In the genomic region with DNA sequence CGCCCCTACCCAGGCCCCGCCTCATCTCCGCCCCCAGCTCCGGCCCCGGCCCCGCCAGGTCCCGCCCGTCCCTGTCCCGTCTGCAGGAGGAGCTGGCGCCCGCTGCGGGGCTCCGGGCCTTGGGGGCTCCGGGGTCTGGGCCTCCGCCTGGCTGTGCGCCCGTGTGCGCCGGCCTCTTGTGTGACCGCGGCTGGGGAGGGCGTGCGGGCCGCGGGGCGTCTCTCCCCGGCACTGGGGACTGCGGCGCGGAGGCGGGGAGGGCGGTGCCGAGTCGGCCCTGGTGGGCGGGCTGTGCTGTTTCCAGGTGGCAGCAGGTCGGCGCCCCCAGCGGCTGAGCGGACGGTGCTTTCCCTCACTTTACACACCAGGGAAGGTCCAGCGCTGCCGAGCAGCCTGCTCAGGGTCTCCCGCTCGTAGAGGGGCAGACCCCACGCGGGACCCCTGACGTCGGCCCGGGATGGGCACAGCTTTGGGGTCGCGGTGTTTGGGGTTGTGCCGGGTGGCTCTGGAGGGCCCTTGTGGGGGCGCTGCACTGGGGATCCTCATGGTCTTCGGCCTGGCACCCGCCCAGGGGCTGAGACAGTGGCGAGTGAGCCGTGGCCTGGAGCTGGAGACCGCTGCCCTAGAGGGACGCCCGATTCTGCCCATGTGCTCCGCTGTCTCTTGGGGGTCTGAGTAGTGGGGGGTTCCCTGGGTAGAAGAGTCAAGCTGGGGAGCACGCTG, we compare ENCODE assay signal across 1 cellular context.
TF ChIP-seq lines count a peak whose summit lies in the region.

No MANE protein-coding gene starts in this region.

TF ChIP-seq in K562, 482 proteins besides CTCF, POLR2A, EP300 and RAD21 (continued from another document and continues in another):
- TF ChIP-seq, protein P1, sequence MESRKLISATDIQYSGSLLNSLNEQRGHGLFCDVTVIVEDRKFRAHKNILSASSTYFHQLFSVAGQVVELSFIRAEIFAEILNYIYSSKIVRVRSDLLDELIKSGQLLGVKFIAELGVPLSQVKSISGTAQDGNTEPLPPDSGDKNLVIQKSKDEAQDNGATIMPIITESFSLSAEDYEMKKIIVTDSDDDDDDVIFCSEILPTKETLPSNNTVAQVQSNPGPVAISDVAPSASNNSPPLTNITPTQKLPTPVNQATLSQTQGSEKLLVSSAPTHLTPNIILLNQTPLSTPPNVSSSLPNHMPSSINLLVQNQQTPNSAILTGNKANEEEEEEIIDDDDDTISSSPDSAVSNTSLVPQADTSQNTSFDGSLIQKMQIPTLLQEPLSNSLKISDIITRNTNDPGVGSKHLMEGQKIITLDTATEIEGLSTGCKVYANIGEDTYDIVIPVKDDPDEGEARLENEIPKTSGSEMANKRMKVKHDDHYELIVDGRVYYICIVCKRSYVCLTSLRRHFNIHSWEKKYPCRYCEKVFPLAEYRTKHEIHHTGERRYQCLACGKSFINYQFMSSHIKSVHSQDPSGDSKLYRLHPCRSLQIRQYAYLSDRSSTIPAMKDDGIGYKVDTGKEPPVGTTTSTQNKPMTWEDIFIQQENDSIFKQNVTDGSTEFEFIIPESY (CRISPR knock-in tag; IDR thresholded peaks at IDR 0.05), result 0 out of 2 replicates have a peak, but pooled peaks have one; percentile 25
- TF ChIP-seq POU5F1 (IDR thresholded peaks at IDR 0.05; ENCODE audit: borderline replicate concordance, low read depth, low read length, partially characterized antibody), result no peak
- no peak for TF ChIP-seq DPF2 (IDR thresholded peaks at IDR 0.05)
- TF ChIP-seq, protein P2, sequence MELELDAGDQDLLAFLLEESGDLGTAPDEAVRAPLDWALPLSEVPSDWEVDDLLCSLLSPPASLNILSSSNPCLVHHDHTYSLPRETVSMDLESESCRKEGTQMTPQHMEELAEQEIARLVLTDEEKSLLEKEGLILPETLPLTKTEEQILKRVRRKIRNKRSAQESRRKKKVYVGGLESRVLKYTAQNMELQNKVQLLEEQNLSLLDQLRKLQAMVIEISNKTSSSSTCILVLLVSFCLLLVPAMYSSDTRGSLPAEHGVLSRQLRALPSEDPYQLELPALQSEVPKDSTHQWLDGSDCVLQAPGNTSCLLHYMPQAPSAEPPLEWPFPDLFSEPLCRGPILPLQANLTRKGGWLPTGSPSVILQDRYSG (tag; conservative IDR thresholded peaks at IDR 0.05; ENCODE audit: low read depth), result no peak
- TF ChIP-seq ESRRB (CRISPR knock-in tag; IDR thresholded peaks at IDR 0.05; ENCODE audit: borderline replicate concordance), result no peak
- TF ChIP-seq SLC30A9 (CRISPR knock-in tag; IDR thresholded peaks at IDR 0.05), result no peak
- no peak for TF ChIP-seq E2F3 (CRISPR knock-in tag; IDR thresholded peaks at IDR 0.05)
- no peak for TF ChIP-seq PYGO2 (tag; IDR thresholded peaks at IDR 0.05)
- TF ChIP-seq, protein P3, sequence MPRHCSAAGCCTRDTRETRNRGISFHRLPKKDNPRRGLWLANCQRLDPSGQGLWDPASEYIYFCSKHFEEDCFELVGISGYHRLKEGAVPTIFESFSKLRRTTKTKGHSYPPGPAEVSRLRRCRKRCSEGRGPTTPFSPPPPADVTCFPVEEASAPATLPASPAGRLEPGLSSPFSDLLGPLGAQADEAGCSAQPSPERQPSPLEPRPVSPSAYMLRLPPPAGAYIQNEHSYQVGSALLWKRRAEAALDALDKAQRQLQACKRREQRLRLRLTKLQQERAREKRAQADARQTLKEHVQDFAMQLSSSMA (CRISPR knock-in tag; IDR thresholded peaks at IDR 0.05), result no peak
- TF ChIP-seq ZNF3 (CRISPR knock-in tag; IDR thresholded peaks at IDR 0.05), result no peak
- no peak for TF ChIP-seq HNRNPLL (IDR thresholded peaks at IDR 0.05; ENCODE audit: low read depth, low read length, poor library complexity, severe bottlenecking)
- 0 out of 4 replicates have a peak, but pooled peaks of 1 of the 2 experiments have one; percentile 27 for TF ChIP-seq NONO (IDR thresholded peaks at IDR 0.05; ENCODE audit: low read depth in 2 of 2, low read length in 1 of 2)
- no peak for TF ChIP-seq SNRNP70 (optimal IDR thresholded peaks at IDR 0.05; ENCODE audit: low read depth, low read length)
- TF ChIP-seq DDX20 (tag; IDR thresholded peaks at IDR 0.05; ENCODE audit: low read depth), result no peak
- TF ChIP-seq, protein P4, sequence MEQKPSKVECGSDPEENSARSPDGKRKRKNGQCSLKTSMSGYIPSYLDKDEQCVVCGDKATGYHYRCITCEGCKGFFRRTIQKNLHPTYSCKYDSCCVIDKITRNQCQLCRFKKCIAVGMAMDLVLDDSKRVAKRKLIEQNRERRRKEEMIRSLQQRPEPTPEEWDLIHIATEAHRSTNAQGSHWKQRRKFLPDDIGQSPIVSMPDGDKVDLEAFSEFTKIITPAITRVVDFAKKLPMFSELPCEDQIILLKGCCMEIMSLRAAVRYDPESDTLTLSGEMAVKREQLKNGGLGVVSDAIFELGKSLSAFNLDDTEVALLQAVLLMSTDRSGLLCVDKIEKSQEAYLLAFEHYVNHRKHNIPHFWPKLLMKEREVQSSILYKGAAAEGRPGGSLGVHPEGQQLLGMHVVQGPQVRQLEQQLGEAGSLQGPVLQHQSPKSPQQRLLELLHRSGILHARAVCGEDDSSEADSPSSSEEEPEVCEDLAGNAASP (IDR thresholded peaks at IDR 0.05), result no peak
- no peak for TF ChIP-seq HDAC3 (IDR thresholded peaks at IDR 0.05; ENCODE audit: borderline replicate concordance, partially characterized antibody)
- TF ChIP-seq KHSRP (IDR thresholded peaks at IDR 0.05), result no peak
- TF ChIP-seq RBBP5 (IDR thresholded peaks at IDR 0.05; ENCODE audit: borderline replicate concordance, insufficient read depth, low read length, poor library complexity, severe bottlenecking), result no peak
- TF ChIP-seq, protein P5, sequence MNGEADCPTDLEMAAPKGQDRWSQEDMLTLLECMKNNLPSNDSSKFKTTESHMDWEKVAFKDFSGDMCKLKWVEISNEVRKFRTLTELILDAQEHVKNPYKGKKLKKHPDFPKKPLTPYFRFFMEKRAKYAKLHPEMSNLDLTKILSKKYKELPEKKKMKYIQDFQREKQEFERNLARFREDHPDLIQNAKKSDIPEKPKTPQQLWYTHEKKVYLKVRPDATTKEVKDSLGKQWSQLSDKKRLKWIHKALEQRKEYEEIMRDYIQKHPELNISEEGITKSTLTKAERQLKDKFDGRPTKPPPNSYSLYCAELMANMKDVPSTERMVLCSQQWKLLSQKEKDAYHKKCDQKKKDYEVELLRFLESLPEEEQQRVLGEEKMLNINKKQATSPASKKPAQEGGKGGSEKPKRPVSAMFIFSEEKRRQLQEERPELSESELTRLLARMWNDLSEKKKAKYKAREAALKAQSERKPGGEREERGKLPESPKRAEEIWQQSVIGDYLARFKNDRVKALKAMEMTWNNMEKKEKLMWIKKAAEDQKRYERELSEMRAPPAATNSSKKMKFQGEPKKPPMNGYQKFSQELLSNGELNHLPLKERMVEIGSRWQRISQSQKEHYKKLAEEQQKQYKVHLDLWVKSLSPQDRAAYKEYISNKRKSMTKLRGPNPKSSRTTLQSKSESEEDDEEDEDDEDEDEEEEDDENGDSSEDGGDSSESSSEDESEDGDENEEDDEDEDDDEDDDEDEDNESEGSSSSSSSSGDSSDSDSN (IDR thresholded peaks at IDR 0.05; ENCODE audit: borderline replicate concordance in 1 of 2, low read depth in 2 of 2, low read length in 2 of 2), result no peak
- TF ChIP-seq ZNF253 (CRISPR knock-in tag; conservative IDR thresholded peaks at IDR 0.05), result no peak
- no peak; the same call in 1 of the 2 replicates for TF ChIP-seq EP400 (IDR thresholded peaks at IDR 0.05)
- no peak for TF ChIP-seq PCBP2 (IDR thresholded peaks at IDR 0.05; ENCODE audit: low read depth, low read length, poor library complexity, severe bottlenecking)
- TF ChIP-seq, protein P6, sequence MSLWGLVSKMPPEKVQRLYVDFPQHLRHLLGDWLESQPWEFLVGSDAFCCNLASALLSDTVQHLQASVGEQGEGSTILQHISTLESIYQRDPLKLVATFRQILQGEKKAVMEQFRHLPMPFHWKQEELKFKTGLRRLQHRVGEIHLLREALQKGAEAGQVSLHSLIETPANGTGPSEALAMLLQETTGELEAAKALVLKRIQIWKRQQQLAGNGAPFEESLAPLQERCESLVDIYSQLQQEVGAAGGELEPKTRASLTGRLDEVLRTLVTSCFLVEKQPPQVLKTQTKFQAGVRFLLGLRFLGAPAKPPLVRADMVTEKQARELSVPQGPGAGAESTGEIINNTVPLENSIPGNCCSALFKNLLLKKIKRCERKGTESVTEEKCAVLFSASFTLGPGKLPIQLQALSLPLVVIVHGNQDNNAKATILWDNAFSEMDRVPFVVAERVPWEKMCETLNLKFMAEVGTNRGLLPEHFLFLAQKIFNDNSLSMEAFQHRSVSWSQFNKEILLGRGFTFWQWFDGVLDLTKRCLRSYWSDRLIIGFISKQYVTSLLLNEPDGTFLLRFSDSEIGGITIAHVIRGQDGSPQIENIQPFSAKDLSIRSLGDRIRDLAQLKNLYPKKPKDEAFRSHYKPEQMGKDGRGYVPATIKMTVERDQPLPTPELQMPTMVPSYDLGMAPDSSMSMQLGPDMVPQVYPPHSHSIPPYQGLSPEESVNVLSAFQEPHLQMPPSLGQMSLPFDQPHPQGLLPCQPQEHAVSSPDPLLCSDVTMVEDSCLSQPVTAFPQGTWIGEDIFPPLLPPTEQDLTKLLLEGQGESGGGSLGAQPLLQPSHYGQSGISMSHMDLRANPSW (CRISPR knock-in tag; IDR thresholded peaks at IDR 0.05), result no peak
- TF ChIP-seq MAZ (CRISPR knock-in tag; conservative IDR thresholded peaks at IDR 0.05 in 1 of 2, IDR thresholded peaks at IDR 0.05 in 1 of 2), result peak in 1 of 2 experiments; percentile 56; a peak in 1 of 4 replicates
- TF ChIP-seq SUPT5H (IDR thresholded peaks at IDR 0.05), result no peak
- TF ChIP-seq, protein P7, sequence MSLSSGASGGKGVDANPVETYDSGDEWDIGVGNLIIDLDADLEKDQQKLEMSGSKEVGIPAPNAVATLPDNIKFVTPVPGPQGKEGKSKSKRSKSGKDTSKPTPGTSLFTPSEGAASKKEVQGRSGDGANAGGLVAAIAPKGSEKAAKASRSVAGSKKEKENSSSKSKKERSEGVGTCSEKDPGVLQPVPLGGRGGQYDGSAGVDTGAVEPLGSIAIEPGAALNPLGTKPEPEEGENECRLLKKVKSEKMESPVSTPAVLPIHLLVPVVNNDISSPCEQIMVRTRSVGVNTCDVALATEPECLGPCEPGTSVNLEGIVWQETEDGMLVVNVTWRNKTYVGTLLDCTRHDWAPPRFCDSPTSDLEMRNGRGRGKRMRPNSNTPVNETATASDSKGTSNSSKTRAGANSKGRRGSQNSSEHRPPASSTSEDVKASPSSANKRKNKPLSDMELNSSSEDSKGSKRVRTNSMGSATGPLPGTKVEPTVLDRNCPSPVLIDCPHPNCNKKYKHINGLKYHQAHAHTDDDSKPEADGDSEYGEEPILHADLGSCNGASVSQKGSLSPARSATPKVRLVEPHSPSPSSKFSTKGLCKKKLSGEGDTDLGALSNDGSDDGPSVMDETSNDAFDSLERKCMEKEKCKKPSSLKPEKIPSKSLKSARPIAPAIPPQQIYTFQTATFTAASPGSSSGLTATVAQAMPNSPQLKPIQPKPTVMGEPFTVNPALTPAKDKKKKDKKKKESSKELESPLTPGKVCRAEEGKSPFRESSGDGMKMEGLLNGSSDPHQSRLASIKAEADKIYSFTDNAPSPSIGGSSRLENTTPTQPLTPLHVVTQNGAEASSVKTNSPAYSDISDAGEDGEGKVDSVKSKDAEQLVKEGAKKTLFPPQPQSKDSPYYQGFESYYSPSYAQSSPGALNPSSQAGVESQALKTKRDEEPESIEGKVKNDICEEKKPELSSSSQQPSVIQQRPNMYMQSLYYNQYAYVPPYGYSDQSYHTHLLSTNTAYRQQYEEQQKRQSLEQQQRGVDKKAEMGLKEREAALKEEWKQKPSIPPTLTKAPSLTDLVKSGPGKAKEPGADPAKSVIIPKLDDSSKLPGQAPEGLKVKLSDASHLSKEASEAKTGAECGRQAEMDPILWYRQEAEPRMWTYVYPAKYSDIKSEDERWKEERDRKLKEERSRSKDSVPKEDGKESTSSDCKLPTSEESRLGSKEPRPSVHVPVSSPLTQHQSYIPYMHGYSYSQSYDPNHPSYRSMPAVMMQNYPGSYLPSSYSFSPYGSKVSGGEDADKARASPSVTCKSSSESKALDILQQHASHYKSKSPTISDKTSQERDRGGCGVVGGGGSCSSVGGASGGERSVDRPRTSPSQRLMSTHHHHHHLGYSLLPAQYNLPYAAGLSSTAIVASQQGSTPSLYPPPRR (CRISPR knock-in tag; IDR thresholded peaks at IDR 0.05; ENCODE audit: borderline replicate concordance), result no peak
- TF ChIP-seq TAF7 (tag; IDR thresholded peaks at IDR 0.05), result no peak
- TF ChIP-seq, protein P8, sequence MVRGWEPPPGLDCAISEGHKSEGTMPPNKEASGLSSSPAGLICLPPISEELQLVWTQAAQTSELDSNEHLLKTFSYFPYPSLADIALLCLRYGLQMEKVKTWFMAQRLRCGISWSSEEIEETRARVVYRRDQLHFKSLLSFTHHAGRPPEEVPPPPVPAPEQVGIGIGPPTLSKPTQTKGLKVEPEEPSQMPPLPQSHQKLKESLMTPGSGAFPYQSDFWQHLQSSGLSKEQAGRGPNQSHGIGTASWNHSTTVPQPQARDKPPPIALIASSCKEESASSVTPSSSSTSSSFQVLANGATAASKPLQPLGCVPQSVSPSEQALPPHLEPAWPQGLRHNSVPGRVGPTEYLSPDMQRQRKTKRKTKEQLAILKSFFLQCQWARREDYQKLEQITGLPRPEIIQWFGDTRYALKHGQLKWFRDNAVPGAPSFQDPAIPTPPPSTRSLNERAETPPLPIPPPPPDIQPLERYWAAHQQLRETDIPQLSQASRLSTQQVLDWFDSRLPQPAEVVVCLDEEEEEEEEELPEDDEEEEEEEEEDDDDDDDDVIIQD (CRISPR knock-in tag; IDR thresholded peaks at IDR 0.05), result no peak
- no peak for TF ChIP-seq NFRKB (IDR thresholded peaks at IDR 0.05; ENCODE audit: low read depth)
- no peak for TF ChIP-seq JUNB (CRISPR knock-in tag; conservative IDR thresholded peaks at IDR 0.05)
- no peak for TF ChIP-seq HNRNPH1 (optimal IDR thresholded peaks at IDR 0.05; ENCODE audit: low read depth, low read length)
- TF ChIP-seq MEF2D (tag; conservative IDR thresholded peaks at IDR 0.05; ENCODE audit: low read depth), result no peak
- no peak for TF ChIP-seq MXI1 (IDR thresholded peaks at IDR 0.05; ENCODE audit: low read depth, low read length)
- no peak for TF ChIP-seq LCOR (CRISPR knock-in tag; IDR thresholded peaks at IDR 0.05)
- no peak for TF ChIP-seq PURB (CRISPR knock-in tag; IDR thresholded peaks at IDR 0.05; ENCODE audit: low read depth)
- peak; percentile 23; the same call in 1 of the 2 replicates for TF ChIP-seq CTBP1 (IDR thresholded peaks at IDR 0.05; ENCODE audit: borderline replicate concordance)
- TF ChIP-seq, protein P9, sequence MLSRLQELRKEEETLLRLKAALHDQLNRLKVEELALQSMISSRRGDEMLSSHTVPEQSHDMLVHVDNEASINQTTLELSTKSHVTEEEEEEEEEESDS (CRISPR knock-in tag; IDR thresholded peaks at IDR 0.05), result no peak
- TF ChIP-seq CSDE1 (IDR thresholded peaks at IDR 0.05), result no peak
- TF ChIP-seq CCAR2 (IDR thresholded peaks at IDR 0.05; ENCODE audit: low read depth, low read length), result no peak
- no peak; the same call in 1 of the 2 replicates for TF ChIP-seq ZFX (CRISPR knock-in tag; IDR thresholded peaks at IDR 0.05)
- TF ChIP-seq ZNF347 (CRISPR knock-in tag; IDR thresholded peaks at IDR 0.05; ENCODE audit: low read depth), result no peak
- TF ChIP-seq, protein P10, sequence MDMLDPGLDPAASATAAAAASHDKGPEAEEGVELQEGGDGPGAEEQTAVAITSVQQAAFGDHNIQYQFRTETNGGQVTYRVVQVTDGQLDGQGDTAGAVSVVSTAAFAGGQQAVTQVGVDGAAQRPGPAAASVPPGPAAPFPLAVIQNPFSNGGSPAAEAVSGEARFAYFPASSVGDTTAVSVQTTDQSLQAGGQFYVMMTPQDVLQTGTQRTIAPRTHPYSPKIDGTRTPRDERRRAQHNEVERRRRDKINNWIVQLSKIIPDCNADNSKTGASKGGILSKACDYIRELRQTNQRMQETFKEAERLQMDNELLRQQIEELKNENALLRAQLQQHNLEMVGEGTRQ (CRISPR knock-in tag; IDR thresholded peaks at IDR 0.05), result no peak
- TF ChIP-seq HIVEP1 (CRISPR knock-in tag; IDR thresholded peaks at IDR 0.05), result no peak
- TF ChIP-seq FOXK2 (conservative IDR thresholded peaks at IDR 0.05 in 1 of 2, IDR thresholded peaks at IDR 0.05 in 1 of 2; ENCODE audit: low read depth in 2 of 2), result no peak
